ENCODE assay signal across 8 cellular contexts in genomic region chr2:217886720-217887309, GRCh38.
DNase-seq lines count a peak whose midpoint lies in the region; ATAC-seq and TF ChIP-seq lines count a peak whose summit lies in the region.

No MANE protein-coding gene starts in this region.

- no peak overlapping the region for H3K27ac ChIP-seq in lower lobe of right lung

- H3K27me3 ChIP-seq in lower lobe of right lung (ENCODE audit: low read depth), result no peaks in the 10 kb centered on the region

- ATAC-seq in HG02759 (IDR thresholded peaks at IDR 0.05; ENCODE audit: unreplicated experiment) (peak; percentile 67), lower lobe of right lung (peak; percentile 68 to 72)

- peaks cover 100% of the 10 kb centered on the region for H3K36me3 ChIP-seq in lower lobe of right lung

- intact Hi-C loops in lower lobe of right lung (cut with DNase I), result no loop called here

- peaks cover 65% of the 10 kb centered on the region for H3K4me1 ChIP-seq in lower lobe of right lung

- no peaks in the 10 kb centered on the region for H3K9me3 ChIP-seq in lower lobe of right lung

- peak; percentile 86 for DNase-seq in DMS53 (lab: John Stamatoyannopoulos, UW)
- DNase-seq in NCI-H345 (lab: John Stamatoyannopoulos, UW), result peak; percentile 79
- DNase-seq in activated CD4-positive, alpha-beta T cell treated with anti-CD3 and anti-CD28 coated beads, Interleukin-2, amount 50 U/mL, for 24 hours (ENCODE audit: low read depth in 1 of 2, low spot score in 1 of 2), result peak; percentile 25 to 44
- DNase-seq in dermis microvascular lymphatic vessel endothelial cell (ENCODE audit: low read depth in 2 of 2), result peak; percentile 54 to 84
- peak; percentile 74 for DNase-seq in lower lobe of right lung
- DNase-seq in stimulated activated CD8-positive, alpha-beta memory T cell treated with anti-CD3 and anti-CD28 coated beads, Interleukin-12 subunit alpha, Interleukin-12 subunit beta, amount 100 ng/mL, for 4 hours (ENCODE audit: low read depth), result peak; percentile 24
- DNase-seq in cortex of kidney (lab: John Stamatoyannopoulos, UW), result no peak

- TF ChIP-seq CTCF in lower lobe of right lung (IDR thresholded peaks at IDR 0.05), result peak; percentile 82

- no peak overlapping the region for H3K4me3 ChIP-seq in lower lobe of right lung
